Comparison of ENCODE assay signal across 1 cellular context in the genomic region with DNA sequence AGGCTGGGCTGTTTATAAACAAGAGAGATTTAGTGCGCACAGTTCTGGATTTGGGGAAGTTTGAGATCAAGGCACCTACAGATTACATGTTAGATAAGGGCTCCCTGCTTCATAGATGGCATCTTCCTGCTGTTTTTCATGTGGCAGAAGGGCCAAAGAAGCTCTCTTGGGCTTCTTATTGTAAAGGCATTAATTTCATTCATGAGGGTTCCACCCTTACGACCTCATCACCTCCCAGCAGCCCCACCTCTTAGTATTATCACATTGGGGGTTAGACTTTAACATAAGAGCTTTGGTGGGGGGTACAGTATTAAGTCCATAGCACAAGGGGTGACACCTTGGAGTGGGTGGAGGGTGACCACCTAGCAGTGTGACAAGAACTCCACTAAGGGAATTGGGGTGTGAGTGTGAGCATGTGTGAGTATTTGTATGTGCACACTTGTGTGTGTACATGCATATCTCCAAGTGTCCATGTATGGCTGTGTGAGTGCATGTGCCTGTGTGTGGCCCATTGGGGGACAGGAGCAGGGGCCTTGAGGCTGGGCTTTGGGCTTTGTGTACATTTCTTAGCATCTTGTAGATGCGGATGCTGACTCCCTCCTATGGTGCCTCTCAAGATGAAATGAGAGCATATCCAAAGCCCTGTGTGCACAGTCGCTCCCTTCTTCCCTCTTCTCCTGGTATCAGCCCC.
TF ChIP-seq lines count a peak whose summit lies in the region.

No MANE protein-coding gene starts in this region.

TF ChIP-seq in GM23338, 12 proteins besides CTCF, POLR2A, EP300 and RAD21 (continued from another document):
- TF ChIP-seq STAT1 (IDR thresholded peaks at IDR 0.05; ENCODE audit: unreplicated experiment) (no peak), EZH2 (IDR thresholded peaks at IDR 0.05; ENCODE audit: low read depth, unreplicated experiment) (no peak), EZH2phosphoT487 (IDR thresholded peaks at IDR 0.05; ENCODE audit: unreplicated experiment) (no peak), NANOG (IDR thresholded peaks at IDR 0.05; ENCODE audit: borderline replicate concordance) (no peak), CREB1 (CRISPR knock-in tag; IDR thresholded peaks at IDR 0.05; ENCODE audit: low read depth) (no peak), POLR2AphosphoS5 (IDR thresholded peaks at IDR 0.05; ENCODE audit: low read depth) (no peak)
- TF ChIP-seq, protein P1, sequence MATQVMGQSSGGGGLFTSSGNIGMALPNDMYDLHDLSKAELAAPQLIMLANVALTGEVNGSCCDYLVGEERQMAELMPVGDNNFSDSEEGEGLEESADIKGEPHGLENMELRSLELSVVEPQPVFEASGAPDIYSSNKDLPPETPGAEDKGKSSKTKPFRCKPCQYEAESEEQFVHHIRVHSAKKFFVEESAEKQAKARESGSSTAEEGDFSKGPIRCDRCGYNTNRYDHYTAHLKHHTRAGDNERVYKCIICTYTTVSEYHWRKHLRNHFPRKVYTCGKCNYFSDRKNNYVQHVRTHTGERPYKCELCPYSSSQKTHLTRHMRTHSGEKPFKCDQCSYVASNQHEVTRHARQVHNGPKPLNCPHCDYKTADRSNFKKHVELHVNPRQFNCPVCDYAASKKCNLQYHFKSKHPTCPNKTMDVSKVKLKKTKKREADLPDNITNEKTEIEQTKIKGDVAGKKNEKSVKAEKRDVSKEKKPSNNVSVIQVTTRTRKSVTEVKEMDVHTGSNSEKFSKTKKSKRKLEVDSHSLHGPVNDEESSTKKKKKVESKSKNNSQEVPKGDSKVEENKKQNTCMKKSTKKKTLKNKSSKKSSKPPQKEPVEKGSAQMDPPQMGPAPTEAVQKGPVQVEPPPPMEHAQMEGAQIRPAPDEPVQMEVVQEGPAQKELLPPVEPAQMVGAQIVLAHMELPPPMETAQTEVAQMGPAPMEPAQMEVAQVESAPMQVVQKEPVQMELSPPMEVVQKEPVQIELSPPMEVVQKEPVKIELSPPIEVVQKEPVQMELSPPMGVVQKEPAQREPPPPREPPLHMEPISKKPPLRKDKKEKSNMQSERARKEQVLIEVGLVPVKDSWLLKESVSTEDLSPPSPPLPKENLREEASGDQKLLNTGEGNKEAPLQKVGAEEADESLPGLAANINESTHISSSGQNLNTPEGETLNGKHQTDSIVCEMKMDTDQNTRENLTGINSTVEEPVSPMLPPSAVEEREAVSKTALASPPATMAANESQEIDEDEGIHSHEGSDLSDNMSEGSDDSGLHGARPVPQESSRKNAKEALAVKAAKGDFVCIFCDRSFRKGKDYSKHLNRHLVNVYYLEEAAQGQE (IDR thresholded peaks at IDR 0.05; ENCODE audit: unreplicated experiment), result no peak
- TF ChIP-seq, protein P2, sequence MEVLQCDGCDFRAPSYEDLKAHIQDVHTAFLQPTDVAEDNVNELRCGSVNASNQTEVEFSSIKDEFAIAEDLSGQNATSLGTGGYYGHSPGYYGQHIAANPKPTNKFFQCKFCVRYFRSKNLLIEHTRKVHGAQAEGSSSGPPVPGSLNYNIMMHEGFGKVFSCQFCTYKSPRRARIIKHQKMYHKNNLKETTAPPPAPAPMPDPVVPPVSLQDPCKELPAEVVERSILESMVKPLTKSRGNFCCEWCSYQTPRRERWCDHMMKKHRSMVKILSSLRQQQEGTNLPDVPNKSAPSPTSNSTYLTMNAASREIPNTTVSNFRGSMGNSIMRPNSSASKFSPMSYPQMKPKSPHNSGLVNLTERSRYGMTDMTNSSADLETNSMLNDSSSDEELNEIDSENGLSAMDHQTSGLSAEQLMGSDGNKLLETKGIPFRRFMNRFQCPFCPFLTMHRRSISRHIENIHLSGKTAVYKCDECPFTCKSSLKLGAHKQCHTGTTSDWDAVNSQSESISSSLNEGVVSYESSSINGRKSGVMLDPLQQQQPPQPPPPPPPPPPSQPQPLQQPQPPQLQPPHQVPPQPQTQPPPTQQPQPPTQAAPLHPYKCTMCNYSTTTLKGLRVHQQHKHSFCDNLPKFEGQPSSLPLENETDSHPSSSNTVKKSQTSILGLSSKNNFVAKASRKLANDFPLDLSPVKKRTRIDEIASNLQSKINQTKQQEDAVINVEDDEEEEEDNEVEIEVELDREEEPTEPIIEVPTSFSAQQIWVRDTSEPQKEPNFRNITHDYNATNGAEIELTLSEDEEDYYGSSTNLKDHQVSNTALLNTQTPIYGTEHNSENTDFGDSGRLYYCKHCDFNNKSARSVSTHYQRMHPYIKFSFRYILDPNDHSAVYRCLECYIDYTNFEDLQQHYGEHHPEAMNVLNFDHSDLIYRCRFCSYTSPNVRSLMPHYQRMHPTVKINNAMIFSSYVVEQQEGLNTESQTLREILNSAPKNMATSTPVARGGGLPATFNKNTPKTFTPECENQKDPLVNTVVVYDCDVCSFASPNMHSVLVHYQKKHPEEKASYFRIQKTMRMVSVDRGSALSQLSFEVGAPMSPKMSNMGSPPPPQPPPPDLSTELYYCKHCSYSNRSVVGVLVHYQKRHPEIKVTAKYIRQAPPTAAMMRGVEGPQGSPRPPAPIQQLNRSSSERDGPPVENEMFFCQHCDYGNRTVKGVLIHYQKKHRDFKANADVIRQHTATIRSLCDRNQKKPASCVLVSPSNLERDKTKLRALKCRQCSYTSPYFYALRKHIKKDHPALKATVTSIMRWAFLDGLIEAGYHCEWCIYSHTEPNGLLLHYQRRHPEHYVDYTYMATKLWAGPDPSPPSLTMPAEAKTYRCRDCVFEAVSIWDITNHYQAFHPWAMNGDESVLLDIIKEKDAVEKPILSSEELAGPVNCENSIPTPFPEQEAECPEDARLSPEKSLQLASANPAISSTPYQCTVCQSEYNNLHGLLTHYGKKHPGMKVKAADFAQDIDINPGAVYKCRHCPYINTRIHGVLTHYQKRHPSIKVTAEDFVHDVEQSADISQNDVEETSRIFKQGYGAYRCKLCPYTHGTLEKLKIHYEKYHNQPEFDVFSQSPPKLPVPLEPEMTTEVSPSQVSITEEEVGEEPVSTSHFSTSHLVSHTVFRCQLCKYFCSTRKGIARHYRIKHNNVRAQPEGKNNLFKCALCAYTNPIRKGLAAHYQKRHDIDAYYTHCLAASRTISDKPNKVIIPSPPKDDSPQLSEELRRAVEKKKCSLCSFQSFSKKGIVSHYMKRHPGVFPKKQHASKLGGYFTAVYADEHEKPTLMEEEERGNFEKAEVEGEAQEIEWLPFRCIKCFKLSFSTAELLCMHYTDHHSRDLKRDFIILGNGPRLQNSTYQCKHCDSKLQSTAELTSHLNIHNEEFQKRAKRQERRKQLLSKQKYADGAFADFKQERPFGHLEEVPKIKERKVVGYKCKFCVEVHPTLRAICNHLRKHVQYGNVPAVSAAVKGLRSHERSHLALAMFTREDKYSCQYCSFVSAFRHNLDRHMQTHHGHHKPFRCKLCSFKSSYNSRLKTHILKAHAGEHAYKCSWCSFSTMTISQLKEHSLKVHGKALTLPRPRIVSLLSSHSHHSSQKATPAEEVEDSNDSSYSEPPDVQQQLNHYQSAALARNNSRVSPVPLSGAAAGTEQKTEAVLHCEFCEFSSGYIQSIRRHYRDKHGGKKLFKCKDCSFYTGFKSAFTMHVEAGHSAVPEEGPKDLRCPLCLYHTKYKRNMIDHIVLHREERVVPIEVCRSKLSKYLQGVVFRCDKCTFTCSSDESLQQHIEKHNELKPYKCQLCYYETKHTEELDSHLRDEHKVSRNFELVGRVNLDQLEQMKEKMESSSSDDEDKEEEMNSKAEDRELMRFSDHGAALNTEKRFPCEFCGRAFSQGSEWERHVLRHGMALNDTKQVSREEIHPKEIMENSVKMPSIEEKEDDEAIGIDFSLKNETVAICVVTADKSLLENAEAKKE (CRISPR knock-in tag; IDR thresholded peaks at IDR 0.05), result no peak
- TF ChIP-seq, protein P3, sequence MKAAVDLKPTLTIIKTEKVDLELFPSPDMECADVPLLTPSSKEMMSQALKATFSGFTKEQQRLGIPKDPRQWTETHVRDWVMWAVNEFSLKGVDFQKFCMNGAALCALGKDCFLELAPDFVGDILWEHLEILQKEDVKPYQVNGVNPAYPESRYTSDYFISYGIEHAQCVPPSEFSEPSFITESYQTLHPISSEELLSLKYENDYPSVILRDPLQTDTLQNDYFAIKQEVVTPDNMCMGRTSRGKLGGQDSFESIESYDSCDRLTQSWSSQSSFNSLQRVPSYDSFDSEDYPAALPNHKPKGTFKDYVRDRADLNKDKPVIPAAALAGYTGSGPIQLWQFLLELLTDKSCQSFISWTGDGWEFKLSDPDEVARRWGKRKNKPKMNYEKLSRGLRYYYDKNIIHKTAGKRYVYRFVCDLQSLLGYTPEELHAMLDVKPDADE (IDR thresholded peaks at IDR 0.05), result no peak
TF ChIP-seq in GM23338: peak in this region for 0.
